ENCODE assay signal across 8 cellular contexts in the genomic region with DNA sequence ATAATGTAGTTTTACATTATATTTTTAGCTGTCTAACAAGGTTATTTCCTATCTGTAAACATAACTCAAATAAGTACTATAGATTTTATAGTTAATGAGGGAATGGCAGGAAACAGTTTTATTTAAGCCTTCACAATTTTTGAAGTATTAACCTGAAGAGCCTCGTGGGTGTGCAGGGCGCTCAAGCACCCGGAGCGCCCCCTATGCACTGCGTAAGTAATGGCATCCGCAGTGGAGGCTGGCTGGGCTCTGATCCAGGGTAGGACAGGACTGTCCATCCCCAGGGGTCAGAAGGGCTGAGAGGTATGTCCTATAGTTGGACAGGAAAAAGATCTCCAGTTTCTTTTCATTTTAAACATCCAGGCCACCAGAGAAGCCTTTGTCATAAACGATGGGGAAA. TPM values are rescaled to one million over a fixed set of nuclear protein-coding genes. Genes with fewer than 3 reads are reported as not detected.
DNase-seq lines count a peak whose midpoint lies in the region; ATAC-seq and TF ChIP-seq lines count a peak whose summit lies in the region.

No MANE protein-coding gene starts in this region.

- TF ChIP-seq CTCF in AG04449 (IDR thresholded peaks at IDR 0.05; ENCODE audit: insufficient read depth, low read length, missing control alignments) (peak; percentile 52), GM12873 (IDR thresholded peaks at IDR 0.05; ENCODE audit: insufficient read depth, low read depth, low read length, missing control alignments) (peak; percentile 57)

- H3K27ac Mint-ChIP-seq in T-helper 2 cell treated with Interferon-gamma antibody and Interleukin-4, amounts not matched to agents 5 μg/mL and 100 μg/mL, for 36 hours, result no peak overlapping the region

- H3K4me3 Mint-ChIP-seq in T-helper 2 cell treated with Interferon-gamma antibody and Interleukin-4, amounts not matched to agents 5 μg/mL and 100 μg/mL, for 36 hours, result no peak overlapping the region

- CTCF ChIA-PET in AG04449 (lab: Yijun Ruan, JAX), result interaction anchor here (0.7 to 12.0 kb wide), 12 partner anchors 9 to 417 kb away, joined by 3 to 429 read pairs (median 10); a partner anchor contains a TSS

- no peaks in the 10 kb centered on the region for H3K36me3 Mint-ChIP-seq in T-helper 2 cell treated with Interferon-gamma antibody and Interleukin-4, amounts not matched to agents 5 μg/mL and 100 μg/mL, for 36 hours (ENCODE audit: low read depth)

- H3K27me3 Mint-ChIP-seq in T-helper 2 cell treated with Interferon-gamma antibody and Interleukin-4, amounts not matched to agents 5 μg/mL and 100 μg/mL, for 36 hours (ENCODE audit: low read depth), result peaks cover 77% of the 10 kb centered on the region

- H3K9me3 Mint-ChIP-seq in T-helper 2 cell treated with Interferon-gamma antibody and Interleukin-4, amounts not matched to agents 5 μg/mL and 100 μg/mL, for 36 hours, result no peaks in the 10 kb centered on the region

- POLR2A ChIA-PET in AG04449 (lab: Yijun Ruan, JAX), result no interaction called here

- H3K4me3 ChIP-seq in AG04449 (ENCODE audit: low read depth, low read length), result no peak overlapping the region

- no peak for DNase-seq in AG04449 (ENCODE audit: low read depth, low spot score)
- DNase-seq in glomerular visceral epithelial cell (ENCODE audit: extremely low spot score), result peak; percentile 44
- DNase-seq in SK-N-DZ (ENCODE audit: low spot score), result no peak
- DNase-seq in T-helper 2 cell treated with Interferon-gamma antibody and Interleukin-4, amounts not matched to agents 5 μg/mL and 100 μg/mL, for 36 hours (ENCODE audit: low spot score), result no peak

- H3K4me1 Mint-ChIP-seq in T-helper 2 cell treated with Interferon-gamma antibody and Interleukin-4, amounts not matched to agents 5 μg/mL and 100 μg/mL, for 36 hours (ENCODE audit: low read depth), result no peaks in the 10 kb centered on the region

- peak; percentile 23; the same call in 1 of the 3 replicates for ATAC-seq in SK-N-SH treated with all-trans-retinoic acid at 6 μM for 48 hours
- no peak for ATAC-seq in HG03565 (IDR thresholded peaks at IDR 0.05; ENCODE audit: unreplicated experiment)
- ATAC-seq in GM18502 (IDR thresholded peaks at IDR 0.05; ENCODE audit: poor library complexity, unreplicated experiment), result no peak

TF ChIP-seq in SK-N-SH treated with all-trans-retinoic acid at 6 μM for 48 hours, 23 proteins besides CTCF, POLR2A, EP300 and RAD21:
- TF ChIP-seq ARNTL (CRISPR knock-in tag; IDR thresholded peaks at IDR 0.05; ENCODE audit: borderline replicate concordance, low read depth) (no peak), CSDC2 (CRISPR knock-in tag; IDR thresholded peaks at IDR 0.05) (no peak), OSR1 (CRISPR knock-in tag; IDR thresholded peaks at IDR 0.05) (no peak), TOX (CRISPR knock-in tag; IDR thresholded peaks at IDR 0.05; ENCODE audit: borderline replicate concordance) (no peak), ZNF8 (CRISPR knock-in tag; IDR thresholded peaks at IDR 0.05) (no peak), ESRRG (CRISPR knock-in tag; IDR thresholded peaks at IDR 0.05) (no peak), ISL1 (CRISPR knock-in tag; IDR thresholded peaks at IDR 0.05) (no peak), RARB (CRISPR knock-in tag; IDR thresholded peaks at IDR 0.05) (no peak), ZC3H10 (CRISPR knock-in tag; IDR thresholded peaks at IDR 0.05) (no peak), ZNF70 (CRISPR knock-in tag; IDR thresholded peaks at IDR 0.05) (no peak), TCF4 (CRISPR knock-in tag; IDR thresholded peaks at IDR 0.05; ENCODE audit: borderline replicate concordance) (no peak), PPARA (CRISPR knock-in tag; IDR thresholded peaks at IDR 0.05; ENCODE audit: borderline replicate concordance) (no peak)
- TF ChIP-seq, protein P1, sequence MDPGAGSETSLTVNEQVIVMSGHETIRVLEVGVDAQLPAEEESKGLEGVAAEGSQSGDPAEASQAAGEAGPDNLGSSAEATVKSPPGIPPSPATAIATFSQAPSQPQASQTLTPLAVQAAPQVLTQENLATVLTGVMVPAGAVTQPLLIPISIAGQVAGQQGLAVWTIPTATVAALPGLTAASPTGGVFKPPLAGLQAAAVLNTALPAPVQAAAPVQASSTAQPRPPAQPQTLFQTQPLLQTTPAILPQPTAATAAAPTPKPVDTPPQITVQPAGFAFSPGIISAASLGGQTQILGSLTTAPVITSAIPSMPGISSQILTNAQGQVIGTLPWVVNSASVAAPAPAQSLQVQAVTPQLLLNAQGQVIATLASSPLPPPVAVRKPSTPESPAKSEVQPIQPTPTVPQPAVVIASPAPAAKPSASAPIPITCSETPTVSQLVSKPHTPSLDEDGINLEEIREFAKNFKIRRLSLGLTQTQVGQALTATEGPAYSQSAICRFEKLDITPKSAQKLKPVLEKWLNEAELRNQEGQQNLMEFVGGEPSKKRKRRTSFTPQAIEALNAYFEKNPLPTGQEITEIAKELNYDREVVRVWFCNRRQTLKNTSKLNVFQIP (CRISPR knock-in tag; IDR thresholded peaks at IDR 0.05; ENCODE audit: borderline replicate concordance, low read depth), result no peak
- TF ChIP-seq, protein P2, sequence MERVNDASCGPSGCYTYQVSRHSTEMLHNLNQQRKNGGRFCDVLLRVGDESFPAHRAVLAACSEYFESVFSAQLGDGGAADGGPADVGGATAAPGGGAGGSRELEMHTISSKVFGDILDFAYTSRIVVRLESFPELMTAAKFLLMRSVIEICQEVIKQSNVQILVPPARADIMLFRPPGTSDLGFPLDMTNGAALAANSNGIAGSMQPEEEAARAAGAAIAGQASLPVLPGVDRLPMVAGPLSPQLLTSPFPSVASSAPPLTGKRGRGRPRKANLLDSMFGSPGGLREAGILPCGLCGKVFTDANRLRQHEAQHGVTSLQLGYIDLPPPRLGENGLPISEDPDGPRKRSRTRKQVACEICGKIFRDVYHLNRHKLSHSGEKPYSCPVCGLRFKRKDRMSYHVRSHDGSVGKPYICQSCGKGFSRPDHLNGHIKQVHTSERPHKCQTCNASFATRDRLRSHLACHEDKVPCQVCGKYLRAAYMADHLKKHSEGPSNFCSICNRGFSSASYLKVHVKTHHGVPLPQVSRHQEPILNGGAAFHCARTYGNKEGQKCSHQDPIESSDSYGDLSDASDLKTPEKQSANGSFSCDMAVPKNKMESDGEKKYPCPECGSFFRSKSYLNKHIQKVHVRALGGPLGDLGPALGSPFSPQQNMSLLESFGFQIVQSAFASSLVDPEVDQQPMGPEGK (CRISPR knock-in tag; IDR thresholded peaks at IDR 0.05; ENCODE audit: borderline replicate concordance), result no peak
- TF ChIP-seq, protein P3, sequence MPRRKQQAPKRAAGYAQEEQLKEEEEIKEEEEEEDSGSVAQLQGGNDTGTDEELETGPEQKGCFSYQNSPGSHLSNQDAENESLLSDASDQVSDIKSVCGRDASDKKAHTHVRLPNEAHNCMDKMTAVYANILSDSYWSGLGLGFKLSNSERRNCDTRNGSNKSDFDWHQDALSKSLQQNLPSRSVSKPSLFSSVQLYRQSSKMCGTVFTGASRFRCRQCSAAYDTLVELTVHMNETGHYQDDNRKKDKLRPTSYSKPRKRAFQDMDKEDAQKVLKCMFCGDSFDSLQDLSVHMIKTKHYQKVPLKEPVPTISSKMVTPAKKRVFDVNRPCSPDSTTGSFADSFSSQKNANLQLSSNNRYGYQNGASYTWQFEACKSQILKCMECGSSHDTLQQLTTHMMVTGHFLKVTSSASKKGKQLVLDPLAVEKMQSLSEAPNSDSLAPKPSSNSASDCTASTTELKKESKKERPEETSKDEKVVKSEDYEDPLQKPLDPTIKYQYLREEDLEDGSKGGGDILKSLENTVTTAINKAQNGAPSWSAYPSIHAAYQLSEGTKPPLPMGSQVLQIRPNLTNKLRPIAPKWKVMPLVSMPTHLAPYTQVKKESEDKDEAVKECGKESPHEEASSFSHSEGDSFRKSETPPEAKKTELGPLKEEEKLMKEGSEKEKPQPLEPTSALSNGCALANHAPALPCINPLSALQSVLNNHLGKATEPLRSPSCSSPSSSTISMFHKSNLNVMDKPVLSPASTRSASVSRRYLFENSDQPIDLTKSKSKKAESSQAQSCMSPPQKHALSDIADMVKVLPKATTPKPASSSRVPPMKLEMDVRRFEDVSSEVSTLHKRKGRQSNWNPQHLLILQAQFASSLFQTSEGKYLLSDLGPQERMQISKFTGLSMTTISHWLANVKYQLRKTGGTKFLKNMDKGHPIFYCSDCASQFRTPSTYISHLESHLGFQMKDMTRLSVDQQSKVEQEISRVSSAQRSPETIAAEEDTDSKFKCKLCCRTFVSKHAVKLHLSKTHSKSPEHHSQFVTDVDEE (CRISPR knock-in tag; IDR thresholded peaks at IDR 0.05), result no peak

RNA-seq across cellular contexts. Expression of a gene that starts 8.2 kb away (rescaled TPM):
- 0.87 and 1.5 TPM in 2 replicates for polyA plus RNA-seq in SK-N-DZ (2014; cell fraction: cytosol; rRNA removed)
- 0.21 and 0.37 TPM in 2 replicates for polyA plus RNA-seq in SK-N-DZ (2014; cell fraction: nucleus; rRNA removed)
